3 cellular contexts compared by ENCODE assay signal in genomic region chr1:42075179-42075578, GRCh38.
"Had no signal": no experiment of that assay in that cellular context is flagged by ENCODE, and none has a peak within 500 bp of the region (broad histone marks: within the 10 kb centered on the region; RNA-seq: fewer than 3 reads in every experiment).

No MANE protein-coding gene starts in this region.

- DNase-seq: GDM1, GF-D8 had no signal

- ATAC-seq: GM12878 had no signal

- H3K4me3 ChIP-seq: GM12878 had no signal
